In the genomic region with DNA sequence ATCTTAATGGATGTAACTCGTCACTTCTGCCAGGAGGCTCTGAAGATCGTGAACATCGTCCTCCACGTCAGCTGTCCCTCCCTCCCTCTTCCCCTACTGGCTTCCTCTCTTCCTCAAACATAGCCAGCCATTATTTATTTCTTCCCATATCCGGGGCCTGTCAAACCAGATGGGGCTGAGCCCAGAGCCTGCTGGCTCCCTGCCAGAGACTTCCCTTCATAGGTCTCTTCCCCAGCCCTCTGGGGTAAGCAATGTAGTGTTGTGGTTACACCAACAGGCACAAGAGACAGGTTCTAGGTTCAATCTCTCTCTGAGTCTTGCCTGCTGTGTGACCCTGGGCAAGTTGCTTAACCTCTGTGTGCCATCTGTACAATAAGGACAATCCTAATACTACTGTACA, we compare ENCODE assay signal across 21 cellular contexts. TPM values are rescaled to one million over a fixed set of nuclear protein-coding genes. Genes with fewer than 3 reads are reported as not detected.
DNase-seq lines count a peak whose midpoint lies in the region; ATAC-seq and TF ChIP-seq lines count a peak whose summit lies in the region.
"Had no signal": no experiment of that assay in that cellular context is flagged by ENCODE, and none has a peak within 500 bp of the region (broad histone marks: within the 10 kb centered on the region; RNA-seq: fewer than 3 reads in every experiment).

No MANE protein-coding gene starts in this region.

- H3K4me3 ChIP-seq in BE2C (ENCODE audit: low read depth, low read length) = no peak overlapping the region
- no peak overlapping the region for H3K4me3 ChIP-seq in colonic mucosa
- H3K4me3 ChIP-seq: gastroesophageal sphincter, PC-9, SK-N-MC, upper lobe of left lung had no signal

- intact Hi-C loops in colonic mucosa (cut with DNase I) = no loop called here

- peak; percentile 77 for DNase-seq in BE2C
- DNase-seq in DMS153 (lab: John Stamatoyannopoulos, UW) = peak; percentile 91
- DNase-seq in NCI-H2029 (lab: John Stamatoyannopoulos, UW) = peak; percentile 71
- peak; percentile 57 to 73 for DNase-seq in SHP77 (lab: John Stamatoyannopoulos, UW)
- no peak for DNase-seq in occipital lobe (lab: John Stamatoyannopoulos, UW)
- no peak for DNase-seq in colonic mucosa
- no peak for DNase-seq in AG08395 (ENCODE audit: low spot score)
- DNase-seq: activated naive CD4-positive, alpha-beta T cell treated with anti-CD3 and anti-CD28 coated beads, Interleukin-2, amount 50 U/mL, for 16 hours; activated T-cell treated with anti-CD3 and anti-CD28 coated beads, Interleukin-2, amount 50 U/mL, for 48 hours; aorta; GDM1; H7; left cardiac atrium; NCI-H1105 treated with DMSO at 0.1 percent for 48 hours; PC-9; stimulated activated CD4-positive, alpha-beta T cell treated with anti-CD3 and anti-CD28 coated beads, Interleukin-2, amount 100 ng/mL, for 24 hours; T-helper 9 cell; upper lobe of left lung had no signal

- no peaks in the 10 kb centered on the region for H3K36me3 ChIP-seq in BE2C
- H3K36me3 ChIP-seq in colonic mucosa = no peaks in the 10 kb centered on the region
- H3K36me3 ChIP-seq: gastroesophageal sphincter, upper lobe of left lung had no signal

- ATAC-seq in GM21619 (IDR thresholded peaks at IDR 0.05; ENCODE audit: unreplicated experiment) = no peak
- ATAC-seq: gastroesophageal sphincter, left cardiac atrium had no signal

- H3K27me3 ChIP-seq in BE2C (no peaks in the 10 kb centered on the region), colonic mucosa (no peaks in the 10 kb centered on the region)
- H3K27me3 ChIP-seq: upper lobe of left lung had no signal

- H3K9ac ChIP-seq in colonic mucosa (ENCODE audit: low read depth in 2 of 2, low read length in 2 of 2) = no peak overlapping the region

- no peaks in the 10 kb centered on the region for H3K9me3 ChIP-seq in BE2C
- H3K9me3 ChIP-seq in colonic mucosa = no peaks in the 10 kb centered on the region
- H3K9me3 ChIP-seq: gastroesophageal sphincter, upper lobe of left lung had no signal

- no peak overlapping the region for H3K27ac ChIP-seq in colonic mucosa
- H3K27ac ChIP-seq: gastroesophageal sphincter, PC-9, SK-N-MC, upper lobe of left lung had no signal

- H3K4me1 ChIP-seq in BE2C (peaks cover 11% of the 10 kb centered on the region), colonic mucosa (no peaks in the 10 kb centered on the region)
- H3K4me1 ChIP-seq: gastroesophageal sphincter had no signal

- no peak for TF ChIP-seq CTCF in BE2C (IDR thresholded peaks at IDR 0.05; ENCODE audit: low read depth, low read length)
- TF ChIP-seq CTCF in colonic mucosa (IDR thresholded peaks at IDR 0.05) = no peak

RNA-seq across cellular contexts. Expression of a gene that starts 40.1 kb away (rescaled TPM):
- polyA plus RNA-seq in BE2C (2012; ENCODE audit: insufficient read depth, insufficient read length, low read depth) = 14.9 TPM
- total RNA-seq in occipital lobe (89.4 TPM), colonic mucosa (10 to 100 TPM; 10.2 to 10.3 TPM)

RNA-seq across cellular contexts. Expression of a gene that starts 50.7 kb away (rescaled TPM):
- 17.9 TPM for polyA plus RNA-seq in BE2C (2012; ENCODE audit: insufficient read depth, insufficient read length, low read depth)
- total RNA-seq in occipital lobe (67.2 TPM), colonic mucosa (10 to 100 TPM; 71.1 to 76.5 TPM)

Comparison
In these comparisons a context has a peak if more than half of its experiments do, and no peak if none do; other contexts are left out.
1. DNase-seq: peak in BE2C (single experiment), DMS153 (single experiment), NCI-H2029 (single experiment) and SHP77 (2 of 2); none in occipital lobe (single experiment), colonic mucosa (single experiment) and AG08395 (single experiment).